Comparison of ENCODE assay signal across 29 cellular contexts in the genomic region with DNA sequence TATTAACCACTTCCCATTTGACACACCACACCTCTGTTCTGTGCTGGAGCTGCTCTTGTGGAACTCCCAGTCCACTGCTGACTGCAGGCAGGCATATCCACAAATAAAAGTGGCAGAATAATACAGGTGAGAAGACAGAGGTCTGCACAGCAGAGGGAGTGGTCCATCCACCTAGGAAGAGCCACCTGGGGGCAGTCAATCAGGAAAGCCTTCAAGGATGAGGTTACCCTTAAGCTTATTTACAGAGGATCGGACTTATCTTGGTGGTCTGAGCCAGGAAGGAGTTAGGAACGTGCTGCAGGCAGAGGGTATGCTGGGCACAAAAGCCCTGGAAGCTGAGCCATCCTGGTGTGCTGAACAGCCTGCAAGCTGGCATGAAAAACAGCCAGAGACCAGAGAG.
"Had no signal": no experiment of that assay in that cellular context is flagged by ENCODE, and none has a peak within 500 bp of the region (broad histone marks: within the 10 kb centered on the region; RNA-seq: fewer than 3 reads in every experiment).

No MANE protein-coding gene starts in this region.

- H3K36me3 Mint-ChIP-seq: activated CD4-positive, alpha-beta memory T cell treated with anti-CD3 and anti-CD28 coated beads for 36 hours; activated CD8-positive, alpha-beta memory T cell treated with anti-CD3 and anti-CD28 coated beads, Interleukin-2, amount 10 ng/mL, durations not matched to agents 7 days and 5 days; activated naive CD8-positive, alpha-beta T cell had no signal

- H3K27ac ChIP-seq: brain microvascular endothelial cell, coronary artery, dorsolateral prefrontal cortex, epithelial cell of prostate, esophagus squamous epithelium, gastroesophageal sphincter, heart right ventricle had no signal

- H3K9me3 Mint-ChIP-seq: activated CD4-positive, alpha-beta T cell treated with anti-CD3 and anti-CD28 coated beads, Interleukin-2, amount 10 ng/mL, durations not matched to agents 24 days and 14 days; activated T-cell treated with anti-CD3 and anti-CD28 coated beads, Interleukin-2, amount 50 U/mL, for 4 hours; activated T-helper 17 cell treated with anti-CD3 and anti-CD28 coated beads, Interleukin-2, amount 50 U/mL, for 72 hours had no signal

- H3K27me3 Mint-ChIP-seq: activated CD4-positive, alpha-beta T cell treated with anti-CD3 and anti-CD28 coated beads for 36 hours; dendritic cell treated with granulocyte-macrophage colony-stimulating factor and Interleukin-4, amounts not matched to agents 40 ng/mL and 50 ng/mL, for 4 days had no signal

- H3K4me3 Mint-ChIP-seq: activated CD4-positive, alpha-beta memory T cell treated with anti-CD3 and anti-CD28 coated beads for 36 hours; activated CD4-positive, alpha-beta T cell treated with anti-CD3 and anti-CD28 coated beads for 36 hours; activated CD4-positive, alpha-beta T cell treated with anti-CD3 and anti-CD28 coated beads, Interleukin-2, amount 10 ng/mL, durations not matched to agents 24 days and 14 days; activated CD8-positive, alpha-beta memory T cell treated with anti-CD3 and anti-CD28 coated beads, Interleukin-2, amount 10 ng/mL, durations not matched to agents 7 days and 5 days; activated CD8-positive, alpha-beta T cell treated with anti-CD3 and anti-CD28 coated beads, Interleukin-2, amount 10 ng/mL, durations not matched to agents 7 days and 5 days; activated naive CD8-positive, alpha-beta T cell; activated T-cell treated with anti-CD3 and anti-CD28 coated beads, Interleukin-2, amount 50 U/mL, for 4 hours; activated T-helper 17 cell treated with anti-CD3 and anti-CD28 coated beads, Interleukin-2, amount 50 U/mL, for 72 hours; central memory CD8-positive, alpha-beta T cell; dendritic cell treated with granulocyte-macrophage colony-stimulating factor and Interleukin-4, amounts not matched to agents 40 ng/mL and 50 ng/mL, for 4 days had no signal

- DNase-seq: activated CD4-positive, alpha-beta memory T cell treated with anti-CD3 and anti-CD28 coated beads for 36 hours; activated CD4-positive, alpha-beta T cell treated with anti-CD3 and anti-CD28 coated beads for 36 hours; activated CD4-positive, alpha-beta T cell treated with anti-CD3 and anti-CD28 coated beads, Interleukin-2, amount 10 ng/mL, durations not matched to agents 24 days and 14 days; activated CD4-positive, CD25-positive, alpha-beta regulatory T cell; activated CD4-positive, CD25-positive, alpha-beta regulatory T cell treated with anti-CD3 and anti-CD28 coated beads, Interleukin-2, amount 50 U/mL, for 72 hours; activated CD8-positive, alpha-beta memory T cell treated with anti-CD3 and anti-CD28 coated beads, Interleukin-2, amount 10 ng/mL, durations not matched to agents 7 days and 5 days; activated CD8-positive, alpha-beta T cell treated with anti-CD3 and anti-CD28 coated beads, Interleukin-2, amount 10 ng/mL, durations not matched to agents 7 days and 5 days; activated effector memory CD4-positive, alpha-beta T cell treated with Interleukin-2 at 50 U/mL for 16 hours; activated gamma-delta T cell treated with Interleukin-2 at 50 U/mL for 16 hours; activated naive CD4-positive, alpha-beta T cell treated with anti-CD3 and anti-CD28 coated beads, Interleukin-2, amount 50 U/mL, for 16 hours; activated naive CD4-positive, alpha-beta T cell treated with Interleukin-2 at 50 U/mL for 16 hours; activated T-cell treated with anti-CD3 and anti-CD28 coated beads, Interleukin-2, amount 50 U/mL, for 4 hours; amniotic stem cell; anterior cingulate cortex; brain microvascular endothelial cell; dorsolateral prefrontal cortex; effector memory CD4-positive, alpha-beta T cell; esophagus squamous epithelium; foreskin melanocyte; heart right ventricle; T-helper 2 cell had no signal

- H3K4me1 Mint-ChIP-seq: activated CD4-positive, alpha-beta T cell treated with anti-CD3 and anti-CD28 coated beads, Interleukin-2, amount 10 ng/mL, durations not matched to agents 24 days and 14 days; activated CD8-positive, alpha-beta memory T cell treated with anti-CD3 and anti-CD28 coated beads, Interleukin-2, amount 10 ng/mL, durations not matched to agents 7 days and 5 days; activated T-helper 17 cell treated with anti-CD3 and anti-CD28 coated beads, Interleukin-2, amount 50 U/mL, for 72 hours had no signal

- H3K36me3 ChIP-seq: brain microvascular endothelial cell, esophagus squamous epithelium, gastroesophageal sphincter, heart right ventricle had no signal

- ATAC-seq: activated CD4-positive, alpha-beta T cell treated with anti-CD3 and anti-CD28 coated beads for 36 hours; activated CD8-positive, alpha-beta memory T cell treated with anti-CD3 and anti-CD28 coated beads, Interleukin-2, amount 10 ng/mL, durations not matched to agents 7 days and 5 days; activated CD8-positive, alpha-beta T cell treated with anti-CD3 and anti-CD28 coated beads, Interleukin-2, amount 10 ng/mL, durations not matched to agents 7 days and 5 days; activated T-cell treated with anti-CD3 and anti-CD28 coated beads, Interleukin-2, amount 50 U/mL, for 4 hours; activated T-helper 17 cell treated with anti-CD3 and anti-CD28 coated beads, Interleukin-2, amount 50 U/mL, for 72 hours; gastroesophageal sphincter; heart right ventricle had no signal

- H3K27ac Mint-ChIP-seq: activated CD4-positive, alpha-beta memory T cell treated with anti-CD3 and anti-CD28 coated beads for 36 hours; activated CD4-positive, alpha-beta T cell treated with anti-CD3 and anti-CD28 coated beads for 36 hours; activated CD4-positive, alpha-beta T cell treated with anti-CD3 and anti-CD28 coated beads, Interleukin-2, amount 10 ng/mL, durations not matched to agents 24 days and 14 days; activated CD8-positive, alpha-beta memory T cell treated with anti-CD3 and anti-CD28 coated beads, Interleukin-2, amount 10 ng/mL, durations not matched to agents 7 days and 5 days; activated CD8-positive, alpha-beta T cell treated with anti-CD3 and anti-CD28 coated beads, Interleukin-2, amount 10 ng/mL, durations not matched to agents 7 days and 5 days; activated naive CD8-positive, alpha-beta T cell; activated T-helper 17 cell treated with anti-CD3 and anti-CD28 coated beads, Interleukin-2, amount 50 U/mL, for 72 hours; dendritic cell treated with granulocyte-macrophage colony-stimulating factor and Interleukin-4, amounts not matched to agents 40 ng/mL and 50 ng/mL, for 4 days had no signal

- H3K4me3 ChIP-seq: coronary artery, dorsolateral prefrontal cortex, esophagus squamous epithelium, gastroesophageal sphincter, heart right ventricle, hepatocyte had no signal

- H3K4me1 ChIP-seq: esophagus squamous epithelium, gastroesophageal sphincter had no signal

- H3K9me3 ChIP-seq: esophagus squamous epithelium, gastroesophageal sphincter, heart right ventricle had no signal
